Comparison of ENCODE assay signal across 1 cellular context in the genomic region with DNA sequence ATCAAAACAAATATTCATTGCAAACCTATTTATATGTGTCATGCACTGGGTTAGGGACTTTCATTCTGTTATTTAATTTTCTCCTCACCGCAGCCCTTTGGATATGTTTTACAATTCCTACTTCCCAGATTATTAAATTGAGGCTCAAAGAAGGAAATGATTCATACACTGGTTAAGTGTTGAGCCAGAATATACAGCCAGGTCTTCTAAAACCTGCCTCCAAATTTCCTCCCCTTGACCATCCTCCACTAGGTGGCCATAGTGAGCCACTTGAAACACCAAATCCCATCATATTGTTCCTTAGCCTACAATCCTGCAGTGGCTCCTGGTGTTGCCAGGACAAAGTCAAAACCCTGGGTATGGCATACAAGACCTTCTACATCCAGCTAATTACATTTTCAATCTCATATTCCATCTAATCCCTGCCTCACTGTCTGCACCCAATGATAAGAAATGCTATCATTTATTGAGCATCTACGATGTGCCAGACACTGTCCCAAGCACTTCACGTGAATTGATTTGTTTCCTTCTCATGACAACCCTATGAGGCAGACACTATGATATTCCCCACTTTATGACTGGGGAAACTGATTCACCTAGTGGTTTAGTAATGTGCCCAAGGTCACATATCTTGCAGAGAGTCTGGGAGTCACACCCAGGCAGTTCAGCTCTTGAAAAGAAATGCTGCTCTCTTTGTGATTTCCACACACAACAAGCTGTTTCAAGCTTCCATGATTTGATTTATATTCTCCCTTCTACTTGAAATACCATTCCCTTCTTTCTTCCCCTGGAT.
TF ChIP-seq lines count a peak whose summit lies in the region.

No MANE protein-coding gene starts in this region.

TF ChIP-seq in SK-N-SH, 30 proteins besides CTCF, POLR2A, EP300 and RAD21 (continued from another document):
- no peak for TF ChIP-seq EZH2phosphoT487 (IDR thresholded peaks at IDR 0.05; ENCODE audit: borderline replicate concordance, low read depth)
- no peak for TF ChIP-seq TEAD4 (IDR thresholded peaks at IDR 0.05; ENCODE audit: borderline replicate concordance, insufficient read depth)
- TF ChIP-seq FOSL2 (IDR thresholded peaks at IDR 0.05; ENCODE audit: borderline replicate concordance, low read depth), result peak; percentile 52; the same call in 1 of the 2 replicates
- TF ChIP-seq, protein P1, sequence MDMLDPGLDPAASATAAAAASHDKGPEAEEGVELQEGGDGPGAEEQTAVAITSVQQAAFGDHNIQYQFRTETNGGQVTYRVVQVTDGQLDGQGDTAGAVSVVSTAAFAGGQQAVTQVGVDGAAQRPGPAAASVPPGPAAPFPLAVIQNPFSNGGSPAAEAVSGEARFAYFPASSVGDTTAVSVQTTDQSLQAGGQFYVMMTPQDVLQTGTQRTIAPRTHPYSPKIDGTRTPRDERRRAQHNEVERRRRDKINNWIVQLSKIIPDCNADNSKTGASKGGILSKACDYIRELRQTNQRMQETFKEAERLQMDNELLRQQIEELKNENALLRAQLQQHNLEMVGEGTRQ (IDR thresholded peaks at IDR 0.05; ENCODE audit: borderline replicate concordance, low read depth, low read length), result no peak
- no peak for TF ChIP-seq RCOR1 (IDR thresholded peaks at IDR 0.05; ENCODE audit: low read length)
- peak; percentile 39 for TF ChIP-seq JUND (IDR thresholded peaks at IDR 0.05)
- TF ChIP-seq RXRA (IDR thresholded peaks at IDR 0.05; ENCODE audit: borderline replicate concordance, low read depth), result no peak
- TF ChIP-seq, protein P2, sequence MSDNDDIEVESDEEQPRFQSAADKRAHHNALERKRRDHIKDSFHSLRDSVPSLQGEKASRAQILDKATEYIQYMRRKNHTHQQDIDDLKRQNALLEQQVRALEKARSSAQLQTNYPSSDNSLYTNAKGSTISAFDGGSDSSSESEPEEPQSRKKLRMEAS (IDR thresholded peaks at IDR 0.05; ENCODE audit: low read depth), result no peak
- no peak for TF ChIP-seq GABPA (IDR thresholded peaks at IDR 0.05; ENCODE audit: low read depth)
- no peak for TF ChIP-seq POLR2AphosphoS5 (IDR thresholded peaks at IDR 0.05; ENCODE audit: low read depth, low read length)
- TF ChIP-seq TCF12 (IDR thresholded peaks at IDR 0.05), result 0 out of 2 replicates have a peak, but pooled peaks have one; percentile 23
- peak; percentile 44; the same call in 1 of the 2 replicates for TF ChIP-seq NFIC (IDR thresholded peaks at IDR 0.05; ENCODE audit: borderline replicate concordance)
- no peak for TF ChIP-seq NRF1 (IDR thresholded peaks at IDR 0.05; ENCODE audit: low read depth, low read length)
- TF ChIP-seq YY1 (IDR thresholded peaks at IDR 0.05; ENCODE audit: low read depth), result no peak
- TF ChIP-seq ELF1 (IDR thresholded peaks at IDR 0.05), result no peak
- no peak for TF ChIP-seq FOXM1 (IDR thresholded peaks at IDR 0.05; ENCODE audit: low read depth)
- TF ChIP-seq TAF1 (IDR thresholded peaks at IDR 0.05; ENCODE audit: borderline replicate concordance, low read depth, low read length), result no peak
